18 cellular contexts compared by ENCODE assay signal in genomic region chr16:71781741-71782140, GRCh38. TPM values are rescaled to one million over a fixed set of nuclear protein-coding genes. Genes with fewer than 3 reads are reported as not detected.
DNase-seq lines count a peak whose midpoint lies in the region; ATAC-seq, FAIRE-seq and TF ChIP-seq lines count a peak whose summit lies in the region.
"Had no signal": no experiment of that assay in that cellular context is flagged by ENCODE, and none has a peak within 500 bp of the region (broad histone marks: within the 10 kb centered on the region; RNA-seq: fewer than 3 reads in every experiment).

No MANE protein-coding gene starts in this region.

- H3K9me3 ChIP-seq in HEK293 (ENCODE audit: control insufficient read depth, insufficient read depth, low read depth, low read length), result no peaks in the 10 kb centered on the region
- H3K9me3 ChIP-seq in GM12878 (replicated peaks; ENCODE audit: control insufficient read depth, insufficient read depth, low read length), result no peaks in the 10 kb centered on the region
- no peaks in the 10 kb centered on the region for H3K9me3 ChIP-seq in endodermal cell (ENCODE audit: control insufficient read depth, low read length)
- H3K9me3 ChIP-seq: mucosa of descending colon, thoracic aorta had no signal

- no peak for TF ChIP-seq CTCF in HEK293 (tag by site-specific recombination; IDR thresholded peaks at IDR 0.05)
- no peak for TF ChIP-seq CTCF in GM12878 (IDR thresholded peaks at IDR 0.05 in 2 of 3, conservative IDR thresholded peaks at IDR 0.05 in 1 of 3; ENCODE audit: control insufficient read depth in 2 of 3, extremely low read depth in 1 of 3, insufficient read depth in 1 of 3, low read depth in 3 of 3, low read length in 3 of 3)
- TF ChIP-seq CTCF in endodermal cell (conservative IDR thresholded peaks at IDR 0.05), result no peak

- H3K4me1 ChIP-seq in HEK293 (ENCODE audit: control insufficient read depth, insufficient read depth, low read length), result no peaks in the 10 kb centered on the region
- H3K4me1 ChIP-seq in GM12878 (ENCODE audit: control insufficient read depth, insufficient read depth, low read length), result peaks cover under 1% of the 10 kb centered on the region
- H3K4me1 ChIP-seq in endodermal cell (ENCODE audit: control insufficient read depth, insufficient read depth, low read length), result no peaks in the 10 kb centered on the region

- no peak for TF ChIP-seq POLR2A in GM12878 (IDR thresholded peaks at IDR 0.05; ENCODE audit: low read depth, low read length)

- H3K27ac ChIP-seq in HEK293 (ENCODE audit: extremely low read depth, low read depth, low read length), result no peak overlapping the region
- no peak overlapping the region for H3K27ac ChIP-seq in GM12878 (ENCODE audit: control insufficient read depth, insufficient read depth)
- H3K27ac ChIP-seq in endodermal cell (ENCODE audit: low read depth, low read length), result no peak overlapping the region
- H3K27ac ChIP-seq: thoracic aorta had no signal

- no peak for TF ChIP-seq EP300 in GM12878 (IDR thresholded peaks at IDR 0.05; ENCODE audit: borderline replicate concordance in 1 of 2, control insufficient read depth in 1 of 2, low read depth in 2 of 2, low read length in 2 of 2)

- peaks cover 3% of the 10 kb centered on the region for H3K4me1 Mint-ChIP-seq in endodermal cell

- SMC1A ChIA-PET in GM12878 (lab: Charles Lee; ENCODE audit: uncharacterized antibody, unreplicated experiment), result interaction anchor here (2.8 kb wide), 1 partner anchor 13 kb away, joined by 9 read pairs; no protein-coding TSS in a partner anchor

- CTCF ChIA-PET in HEK293 (lab: Yijun Ruan, JAX), result interaction anchor here (0.6 kb wide), 1 partner anchor 123 kb away, joined by 3 read pairs; no protein-coding TSS in a partner anchor
- CTCF ChIA-PET in GM12878 (lab: Yijun Ruan, JAX), result interaction anchor here (1.0 kb wide), 1 partner anchor 179 kb away, joined by 6 read pairs; no protein-coding TSS in a partner anchor

- DNase-seq in A172 (ENCODE audit: low spot score) (peak; percentile 39), GM12878 (ENCODE audit: low read depth, low spot score) (no peak), kidney tubule cell (ENCODE audit: low spot score) (peak; percentile 63), endodermal cell (no peak), DMS79 (lab: John Stamatoyannopoulos, UW) (no peak)
- DNase-seq: activated naive CD8-positive, alpha-beta T cell treated with anti-CD3 and anti-CD28 coated beads, Interleukin-2, amount 10 ng/mL, durations not matched to agents 7 days and 5 days; activated T-cell treated with anti-CD3 and anti-CD28 coated beads for 4 hours; dermis blood vessel endothelial cell; DMS153; mucosa of descending colon; NCI-H1436; NCI-H510A treated with DMSO at 0.1 percent for 48 hours; T-helper 1 cell had no signal

- H3K27ac Mint-ChIP-seq in endodermal cell, result no peak overlapping the region
- H3K27ac Mint-ChIP-seq: activated naive CD8-positive, alpha-beta T cell treated with anti-CD3 and anti-CD28 coated beads, Interleukin-2, amount 10 ng/mL, durations not matched to agents 7 days and 5 days had no signal

- no peaks in the 10 kb centered on the region for H3K9me3 Mint-ChIP-seq in endodermal cell
- H3K9me3 Mint-ChIP-seq: activated naive CD8-positive, alpha-beta T cell treated with anti-CD3 and anti-CD28 coated beads, Interleukin-2, amount 10 ng/mL, durations not matched to agents 7 days and 5 days had no signal

- POLR2A ChIA-PET in HEK293 (lab: Yijun Ruan, JAX), result no interaction called here
- POLR2A ChIA-PET in GM12878 (lab: Charles Lee), result no interaction called here

- no peak overlapping the region for H3K4me2 ChIP-seq in GM12878 (ENCODE audit: control insufficient read depth, insufficient read depth)

- BruUV-seq in GM12878 (replicated peaks; lab: Mats Ljungman, UMichigan), result TSS peak; percentile 28

- WGBS in GM12878 (ENCODE audit: insufficient coverage, insufficient replicate concordance, low lambda C conversion rate, missing lambda C conversion rate), result 81% methylated on average over 3 of the region's 3 CpGs
- WGBS in endodermal cell (ENCODE audit: insufficient coverage in 1 of 2, insufficient read length in 1 of 2), 2 experiments, result 46 to 68% methylated on average over 3 of the region's 3 CpGs

- H3K27me3 Mint-ChIP-seq in endodermal cell (ENCODE audit: insufficient read depth), result no peaks in the 10 kb centered on the region
- H3K27me3 Mint-ChIP-seq: activated naive CD8-positive, alpha-beta T cell treated with anti-CD3 and anti-CD28 coated beads, Interleukin-2, amount 10 ng/mL, durations not matched to agents 7 days and 5 days had no signal

- TF ChIP-seq RAD21 in GM12878 (IDR thresholded peaks at IDR 0.05; ENCODE audit: insufficient read depth, low read depth, low read length), result no peak

- intact Hi-C loops in GM12878 (cut with micrococcal nuclease; ENCODE audit: unreplicated experiment), result no loop called here

- in situ Hi-C loops in GM12878 (cut with MboI), result no loop called here

- no peak for FAIRE-seq in GM12878 (lab: Jason Lieb, UNC)

- H3K79me2 ChIP-seq in GM12878 (ENCODE audit: control insufficient read depth, insufficient read depth, low read length), result peaks cover 20% of the 10 kb centered on the region

- ATAC-seq in GM12878 (no peak), GM21825 (IDR thresholded peaks at IDR 0.05; ENCODE audit: unreplicated experiment) (no peak), HG03280 (IDR thresholded peaks at IDR 0.05; ENCODE audit: unreplicated experiment) (no peak)
- ATAC-seq: mucosa of descending colon, Panc1 had no signal

- H3K27me3 ChIP-seq in GM12878 (replicated peaks in 1 of 2; ENCODE audit: control insufficient read depth in 2 of 2, insufficient read depth in 2 of 2, low read length in 1 of 2) (no peaks in the 10 kb centered on the region), endodermal cell (ENCODE audit: control insufficient read depth, insufficient read depth, low read length, poor library complexity, severe bottlenecking) (no peaks in the 10 kb centered on the region)

- no peak overlapping the region for H3K4me3 Mint-ChIP-seq in endodermal cell
- H3K4me3 Mint-ChIP-seq: activated naive CD8-positive, alpha-beta T cell treated with anti-CD3 and anti-CD28 coated beads, Interleukin-2, amount 10 ng/mL, durations not matched to agents 7 days and 5 days had no signal

- no peaks in the 10 kb centered on the region for H4K20me1 ChIP-seq in GM12878 (ENCODE audit: control insufficient read depth, insufficient read depth)

- H3K4me3 ChIP-seq in HEK293 (ENCODE audit: low read depth, low read length) (no peak overlapping the region), GM12878 (no peak overlapping the region), endodermal cell (ENCODE audit: low read length) (no peak overlapping the region)
- H3K4me3 ChIP-seq: mucosa of descending colon, thoracic aorta had no signal

- peaks cover 21% of the 10 kb centered on the region for H3K36me3 Mint-ChIP-seq in endodermal cell (ENCODE audit: low read depth)

- H2AFZ ChIP-seq in GM12878 (ENCODE audit: control insufficient read depth, low read depth, low read length), result no peak overlapping the region

- RAD21 ChIA-PET in GM12878 (lab: Charles Lee; ENCODE audit: unreplicated experiment), result interaction anchor here (0.5 kb wide), 1 partner anchor 13 kb away, joined by 3 read pairs; no protein-coding TSS in a partner anchor

- H3K36me3 ChIP-seq in HEK293 (ENCODE audit: control insufficient read depth in 2 of 2, insufficient read depth in 1 of 2, low read length in 2 of 2) (peaks cover 5 to 30% of the 10 kb centered on the region in 2 experiments; a peak in 2 of 3 replicates), GM12878 (ENCODE audit: control insufficient read depth in 2 of 2, insufficient read depth in 2 of 2, low read length in 1 of 2) (peaks cover 5 to 13% of the 10 kb centered on the region in 2 experiments), endodermal cell (ENCODE audit: control insufficient read depth, insufficient read depth, low read length) (peaks cover 47% of the 10 kb centered on the region)

- H3K9ac ChIP-seq in GM12878 (ENCODE audit: control insufficient read depth, insufficient read depth, low read length), result no peak overlapping the region
- H3K9ac ChIP-seq in endodermal cell (ENCODE audit: extremely low read depth, low read length, poor library complexity, severe bottlenecking), result no peak overlapping the region

RNA-seq across cellular contexts. Expression of gene AP1G1, which starts 26.9 kb away (rescaled TPM):
- total RNA-seq in A172 (2014; rRNA removed; shearing (Covaris generic)), result 49.8 and 52.8 TPM in 2 replicates
- 292 and 333 TPM in 2 replicates for total RNA-seq in GM12878 (2013; cell fraction: nucleolus; rRNA removed)
- total RNA-seq in GM12878 (2014; rRNA removed) (52.4 and 55.5 TPM in 2 replicates), GM12878 (2014; rRNA removed; fragmentation: Illumina TruSeq; extraction: Trizol) (44.7 and 50.7 TPM in 2 replicates), GM12878 (2021) (66.5 and 66.8 TPM in 2 replicates), endodermal cell (10 to 100 TPM; 62.7 to 68.5 TPM)
- 28.5 TPM for polyA plus RNA-seq in GM12878 (2011; ENCODE audit: low read depth)
- polyA plus RNA-seq in GM12878 (2011; rRNA removed) (74.2 and 83.7 TPM in 2 replicates), GM12878 (2014; fragmentation: Illumina TruSeq; extraction: Trizol) (61.8 and 72.6 TPM in 2 replicates), GM12878 (2014; fragmentation: Nextera tagmentation; extraction: Ambion mirVana) (1 to 10 TPM; 5.9 to 8.4 TPM), GM12878 (2014; rRNA removed) (42.2 and 50.9 TPM in 2 replicates), GM12878 (2016; fragmentation: Nextera tagmentation; extraction: Ambion mirVana) (10 to 100 TPM; 35.1 to 35.7 TPM)
- 61.0 and 81.2 TPM in 2 replicates for polyA plus RNA-seq in GM12878 (2011; cell fraction: cytosol; rRNA removed)
- 65.0 and 82.2 TPM in 2 replicates for polyA plus RNA-seq in GM12878 (2011; cell fraction: nucleus; rRNA removed)
- polyA plus RNA-seq in GM12878 (2012), result 31.0 and 35.6 TPM in 2 replicates
- 122 and 141 TPM in 2 replicates for polyA minus RNA-seq in GM12878 (2011; rRNA and poly(A)+ RNA removed)
- polyA minus RNA-seq in GM12878 (2011; cell fraction: cytosol; rRNA and poly(A)+ RNA removed), result 48.4 and 57.3 TPM in 2 replicates
- polyA minus RNA-seq in GM12878 (2011; cell fraction: nucleus; rRNA and poly(A)+ RNA removed), result 68.1 and 97.1 TPM in 2 replicates
- polyA plus RNA-seq in endodermal cell (2013, experiment 1 of 2), result 47.6 TPM
- polyA plus RNA-seq in endodermal cell (2013, experiment 2 of 2), result 44.7 TPM

RNA-seq across cellular contexts. Expression of gene PHLPP2, which starts 57.2 kb away (rescaled TPM):
- total RNA-seq in A172 (2014; rRNA removed; shearing (Covaris generic)), result 14.2 and 14.6 TPM in 2 replicates
- 12.3 and 13.2 TPM in 2 replicates for total RNA-seq in GM12878 (2013; cell fraction: nucleolus; rRNA removed)
- total RNA-seq in GM12878 (2014; rRNA removed) (7.2 and 8.9 TPM in 2 replicates), GM12878 (2014; rRNA removed; fragmentation: Illumina TruSeq; extraction: Trizol) (6.7 and 7.0 TPM in 2 replicates), GM12878 (2021) (10.8 and 13.2 TPM in 2 replicates), endodermal cell (10 to 100 TPM; 12.4 to 12.8 TPM)
- 2.9 TPM for polyA plus RNA-seq in GM12878 (2011; ENCODE audit: low read depth)
- polyA plus RNA-seq in GM12878 (2011; rRNA removed) (7.6 and 8.3 TPM in 2 replicates), GM12878 (2014; fragmentation: Illumina TruSeq; extraction: Trizol) (9.3 and 9.9 TPM in 2 replicates), GM12878 (2014; fragmentation: Nextera tagmentation; extraction: Ambion mirVana) (1 to 10 TPM; 1.0 to 3.0 TPM), GM12878 (2014; rRNA removed) (8.2 and 8.5 TPM in 2 replicates), GM12878 (2016; fragmentation: Nextera tagmentation; extraction: Ambion mirVana) (1 to 10 TPM; 3.2 to 3.8 TPM)
- polyA plus RNA-seq in GM12878 (2011; cell fraction: cytosol; rRNA removed), result 6.7 TPM in 2 replicates
- polyA plus RNA-seq in GM12878 (2011; cell fraction: nucleus; rRNA removed), result 5.7 and 6.2 TPM in 2 replicates
- polyA plus RNA-seq in GM12878 (2012), result 3.3 and 3.5 TPM in 2 replicates
- polyA minus RNA-seq in GM12878 (2011; rRNA and poly(A)+ RNA removed), result 18.3 and 22.1 TPM in 2 replicates
- polyA minus RNA-seq in GM12878 (2011; cell fraction: cytosol; rRNA and poly(A)+ RNA removed), result 7.4 and 7.9 TPM in 2 replicates
- polyA minus RNA-seq in GM12878 (2011; cell fraction: nucleus; rRNA and poly(A)+ RNA removed), result 4.8 and 7.7 TPM in 2 replicates
- polyA plus RNA-seq in endodermal cell (2013, experiment 1 of 2), result 8.3 TPM
- 7.9 TPM for polyA plus RNA-seq in endodermal cell (2013, experiment 2 of 2)

Comparison
In these comparisons a context has a peak if more than half of its experiments do, and no peak if none do; other contexts are left out.
1. DNase-seq: peak in A172 (single experiment) and kidney tubule cell (single experiment); none in GM12878 (single experiment), endodermal cell (single experiment) and DMS79 (single experiment).